27 cellular contexts compared by ENCODE assay signal in genomic region chr15:34011476-34011875, GRCh38. TPM values are rescaled to one million over a fixed set of nuclear protein-coding genes. Genes with fewer than 3 reads are reported as not detected.
"Had no signal": no experiment of that assay in that cellular context is flagged by ENCODE, and none has a peak within 500 bp of the region (broad histone marks: within the 10 kb centered on the region; RNA-seq: fewer than 3 reads in every experiment).

No MANE protein-coding gene starts in this region.

- H3K36me3 ChIP-seq: breast epithelium, neutrophil, ovary, prostate gland, right atrium auricular region, tibial artery had no signal

- DNase-seq: activated CD4-positive, alpha-beta memory T cell treated with anti-CD3 and anti-CD28 coated beads for 36 hours; activated CD4-positive, alpha-beta T cell treated with anti-CD3 and anti-CD28 coated beads for 48 hours; activated CD4-positive, CD25-positive, alpha-beta regulatory T cell; activated naive CD4-positive, alpha-beta T cell treated with Interleukin-2 at 50 U/mL for 16 hours; activated naive CD8-positive, alpha-beta T cell treated with anti-CD3 and anti-CD28 coated beads for 36 hours; activated T-cell treated with anti-CD3 and anti-CD28 coated beads, Interleukin-2, amount 50 U/mL, for 48 hours; effector CD4-positive, alpha-beta T cell; erythroblast; foreskin fibroblast; left colon; mesenchymal stem cell; naive thymus-derived CD8-positive, alpha-beta T cell; ovary; stimulated activated CD4-positive, alpha-beta T cell treated with anti-CD3 and anti-CD28 coated beads, Interleukin-2, amount 100 ng/mL, for 24 hours; stimulated activated naive CD8-positive, alpha-beta T cell treated with anti-CD3 and anti-CD28 coated beads, Interleukin-15, amount 100 ng/mL, for 72 hours; T-helper 17 cell; tibial artery had no signal

- H3K4me3 ChIP-seq: breast epithelium, ovary, prostate gland, right atrium auricular region, skin epidermis, tibial artery had no signal

- H3K27ac Mint-ChIP-seq: activated CD4-positive, alpha-beta memory T cell treated with anti-CD3 and anti-CD28 coated beads for 36 hours; activated naive CD8-positive, alpha-beta T cell treated with anti-CD3 and anti-CD28 coated beads for 36 hours; stimulated activated effector memory CD8-positive, alpha-beta T cell treated with anti-CD3 and anti-CD28 coated beads, Interleukin-12 subunit alpha, Interleukin-12 subunit beta, amount 100 ng/mL, for 72 hours; stimulated activated naive CD8-positive, alpha-beta T cell treated with anti-CD3 and anti-CD28 coated beads, Interleukin-15, amount 100 ng/mL, for 72 hours; T-helper 17 cell had no signal

- H3K27me3 ChIP-seq: breast epithelium, neutrophil, ovary, right atrium auricular region, tibial artery had no signal

- H3K4me1 ChIP-seq: breast epithelium, prostate gland, right atrium auricular region had no signal

- H3K9me3 Mint-ChIP-seq: activated CD4-positive, alpha-beta memory T cell treated with anti-CD3 and anti-CD28 coated beads for 36 hours; activated naive CD8-positive, alpha-beta T cell treated with anti-CD3 and anti-CD28 coated beads for 36 hours; naive thymus-derived CD8-positive, alpha-beta T cell; stimulated activated effector memory CD8-positive, alpha-beta T cell treated with anti-CD3 and anti-CD28 coated beads, Interleukin-12 subunit alpha, Interleukin-12 subunit beta, amount 100 ng/mL, for 72 hours; stimulated activated naive CD8-positive, alpha-beta T cell treated with anti-CD3 and anti-CD28 coated beads, Interleukin-15, amount 100 ng/mL, for 72 hours had no signal

- H3K4me1 Mint-ChIP-seq: activated naive CD8-positive, alpha-beta T cell treated with anti-CD3 and anti-CD28 coated beads for 36 hours; stimulated activated effector memory CD8-positive, alpha-beta T cell treated with anti-CD3 and anti-CD28 coated beads, Interleukin-12 subunit alpha, Interleukin-12 subunit beta, amount 100 ng/mL, for 72 hours; stimulated activated naive CD8-positive, alpha-beta T cell treated with anti-CD3 and anti-CD28 coated beads, Interleukin-15, amount 100 ng/mL, for 72 hours had no signal

- H3K9me3 ChIP-seq: breast epithelium, neutrophil, ovary, prostate gland, right atrium auricular region, tibial artery had no signal

- H3K27ac ChIP-seq: breast epithelium, neutrophil, ovary, prostate gland, right atrium auricular region, skin epidermis, tibial artery had no signal

- H3K27me3 Mint-ChIP-seq: activated CD4-positive, alpha-beta memory T cell treated with anti-CD3 and anti-CD28 coated beads for 36 hours; activated naive CD8-positive, alpha-beta T cell treated with anti-CD3 and anti-CD28 coated beads for 36 hours; naive thymus-derived CD8-positive, alpha-beta T cell; stimulated activated naive CD8-positive, alpha-beta T cell treated with anti-CD3 and anti-CD28 coated beads, Interleukin-15, amount 100 ng/mL, for 72 hours; T-helper 17 cell had no signal

- ATAC-seq: left colon; naive thymus-derived CD8-positive, alpha-beta T cell; stimulated activated effector memory CD8-positive, alpha-beta T cell treated with anti-CD3 and anti-CD28 coated beads, Interleukin-12 subunit alpha, Interleukin-12 subunit beta, amount 100 ng/mL, for 72 hours; stimulated activated naive CD8-positive, alpha-beta T cell treated with anti-CD3 and anti-CD28 coated beads, Interleukin-15, amount 100 ng/mL, for 72 hours; T-helper 17 cell had no signal

- H3K4me3 Mint-ChIP-seq: activated CD4-positive, alpha-beta memory T cell treated with anti-CD3 and anti-CD28 coated beads for 36 hours; activated naive CD8-positive, alpha-beta T cell treated with anti-CD3 and anti-CD28 coated beads for 36 hours; naive thymus-derived CD8-positive, alpha-beta T cell; stimulated activated effector memory CD8-positive, alpha-beta T cell treated with anti-CD3 and anti-CD28 coated beads, Interleukin-12 subunit alpha, Interleukin-12 subunit beta, amount 100 ng/mL, for 72 hours; stimulated activated naive CD8-positive, alpha-beta T cell treated with anti-CD3 and anti-CD28 coated beads, Interleukin-15, amount 100 ng/mL, for 72 hours; T-helper 17 cell had no signal

- H3K36me3 Mint-ChIP-seq: activated CD4-positive, alpha-beta memory T cell treated with anti-CD3 and anti-CD28 coated beads for 36 hours; stimulated activated effector memory CD8-positive, alpha-beta T cell treated with anti-CD3 and anti-CD28 coated beads, Interleukin-12 subunit alpha, Interleukin-12 subunit beta, amount 100 ng/mL, for 72 hours had no signal

RNA-seq across cellular contexts. Expression of gene CHRM5, which starts 43.2 kb away (rescaled TPM):
- total RNA-seq: activated CD4-positive, alpha-beta memory T cell treated with anti-CD3 and anti-CD28 coated beads for 36 hours; activated naive CD8-positive, alpha-beta T cell treated with anti-CD3 and anti-CD28 coated beads for 36 hours; breast epithelium; fibroblast of lung; left colon; lower leg skin; mucosa of gallbladder; naive thymus-derived CD8-positive, alpha-beta T cell; right atrium auricular region; T-helper 17 cell; ureter had no signal
- polyA plus RNA-seq: ovary had no signal
